15 cellular contexts compared by ENCODE assay signal in genomic region chr2:72936669-72937355, GRCh38. TPM values are rescaled to one million over a fixed set of nuclear protein-coding genes. Genes with fewer than 3 reads are reported as not detected.
"Had no signal": no experiment of that assay in that cellular context is flagged by ENCODE, and none has a peak within 500 bp of the region (broad histone marks: within the 10 kb centered on the region; RNA-seq: fewer than 3 reads in every experiment).

No MANE protein-coding gene starts in this region.

- H3K9me3 ChIP-seq: right lobe of liver, testis, upper lobe of left lung had no signal

- H3K9me3 Mint-ChIP-seq: activated CD4-positive, alpha-beta memory T cell treated with anti-CD3 and anti-CD28 coated beads for 36 hours; naive thymus-derived CD8-positive, alpha-beta T cell had no signal

- H3K4me3 Mint-ChIP-seq: activated CD4-positive, alpha-beta memory T cell treated with anti-CD3 and anti-CD28 coated beads for 36 hours; activated CD8-positive, alpha-beta memory T cell treated with anti-CD3 and anti-CD28 coated beads, Interleukin-2, amount 10 ng/mL, durations not matched to agents 7 days and 5 days; naive thymus-derived CD8-positive, alpha-beta T cell had no signal

- H3K4me2 ChIP-seq: smooth muscle cell had no signal

- H3K4me1 ChIP-seq: right lobe of liver, upper lobe of left lung had no signal

- H3K27me3 ChIP-seq: right lobe of liver, testis, upper lobe of left lung had no signal

- H3K36me3 ChIP-seq: cardiac muscle cell, right lobe of liver, upper lobe of left lung had no signal

- H3K27ac Mint-ChIP-seq: activated CD4-positive, alpha-beta memory T cell treated with anti-CD3 and anti-CD28 coated beads for 36 hours; activated CD8-positive, alpha-beta memory T cell treated with anti-CD3 and anti-CD28 coated beads, Interleukin-2, amount 10 ng/mL, durations not matched to agents 7 days and 5 days; naive thymus-derived CD8-positive, alpha-beta T cell had no signal

- DNase-seq: activated CD4-positive, alpha-beta memory T cell treated with anti-CD3 and anti-CD28 coated beads for 36 hours; activated CD8-positive, alpha-beta memory T cell treated with anti-CD3 and anti-CD28 coated beads, Interleukin-2, amount 10 ng/mL, durations not matched to agents 7 days and 5 days; activated naive CD4-positive, alpha-beta T cell treated with anti-CD3 and anti-CD28 coated beads, Interleukin-2, amount 50 U/mL, for 16 hours; activated T-cell treated with anti-CD3 and anti-CD28 coated beads, Interleukin-2, amount 50 U/mL, for 1 hour; stimulated activated CD4-positive, alpha-beta T cell treated with anti-CD3 and anti-CD28 coated beads, Interleukin-4, amount 100 ng/mL, for 4 hours; stimulated activated CD8-positive, alpha-beta memory T cell treated with anti-CD3 and anti-CD28 coated beads, Interleukin-4, amount 100 ng/mL, for 48 hours; stimulated activated naive CD4-positive, alpha-beta T cell treated with Interleukin-2 at 50 U/mL for 16 hours; testis; upper lobe of left lung had no signal

- H3K36me3 Mint-ChIP-seq: activated CD4-positive, alpha-beta memory T cell treated with anti-CD3 and anti-CD28 coated beads for 36 hours; activated CD8-positive, alpha-beta memory T cell treated with anti-CD3 and anti-CD28 coated beads, Interleukin-2, amount 10 ng/mL, durations not matched to agents 7 days and 5 days had no signal

- H3K4me3 ChIP-seq: cardiac muscle cell, right lobe of liver, smooth muscle cell, testis, upper lobe of left lung had no signal

- H3K27ac ChIP-seq: cardiac muscle cell, right lobe of liver, testis, upper lobe of left lung, VCaP had no signal

RNA-seq across cellular contexts. Expression of gene EMX1, which starts 19.5 kb away (rescaled TPM):
- total RNA-seq: activated CD4-positive, alpha-beta memory T cell treated with anti-CD3 and anti-CD28 coated beads for 36 hours; activated CD8-positive, alpha-beta memory T cell treated with anti-CD3 and anti-CD28 coated beads, Interleukin-2, amount 10 ng/mL, durations not matched to agents 7 days and 5 days; naive thymus-derived CD8-positive, alpha-beta T cell; pulmonary artery endothelial cell; smooth muscle cell; upper lobe of left lung had no signal
- polyA plus RNA-seq: cardiac muscle cell; naive thymus-derived CD8-positive, alpha-beta T cell; smooth muscle cell had no signal
